Comparison of ENCODE assay signal across 19 cellular contexts in genomic region chr18:24341361-24341760, GRCh38. TPM values are rescaled to one million over a fixed set of nuclear protein-coding genes. Genes with fewer than 3 reads are reported as not detected.
DNase-seq lines count a peak whose midpoint lies in the region; ATAC-seq, FAIRE-seq and TF ChIP-seq lines count a peak whose summit lies in the region.
"Had no signal": no experiment of that assay in that cellular context is flagged by ENCODE, and none has a peak within 500 bp of the region (broad histone marks: within the 10 kb centered on the region; RNA-seq: fewer than 3 reads in every experiment).

No MANE protein-coding gene starts in this region.

- DNase-seq in AG08396 (ENCODE audit: low spot score), result peak; percentile 15
- DNase-seq in ELR (ENCODE audit: low read depth), result peak; percentile 42
- peak; percentile 14 for DNase-seq in bronchial epithelial cell (ENCODE audit: low read depth)
- peak; percentile 11 for DNase-seq in mesenchymal stem cell
- DNase-seq in right lobe of liver, result no peak
- no peak for DNase-seq in sciatic nerve (ENCODE audit: low spot score)
- DNase-seq: 8988T; BE2C; C1 segment of cervical spinal cord; CD4-positive, CD25-positive, alpha-beta regulatory T cell; CD8-positive, alpha-beta memory T cell; COR-L47; GOT3; H7; HFFc6 had no signal

- no peak overlapping the region for H2BK15ac ChIP-seq in mesenchymal stem cell (ENCODE audit: low read depth, poor library complexity, severe bottlenecking)

- no peak overlapping the region for H3K14ac ChIP-seq in mesenchymal stem cell (ENCODE audit: low read length in 2 of 2)

- no peak overlapping the region for H3K4me2 ChIP-seq in mesenchymal stem cell (ENCODE audit: low read length, poor library complexity, severe bottlenecking)

- no peak overlapping the region for H2BK120ac ChIP-seq in mesenchymal stem cell (ENCODE audit: low read depth, low read length)

- H3K23ac ChIP-seq in mesenchymal stem cell (ENCODE audit: low read length in 2 of 2), result no peak overlapping the region

- H4K8ac ChIP-seq in mesenchymal stem cell (ENCODE audit: low read length), result no peak overlapping the region

- H3K4me1 ChIP-seq in mesenchymal stem cell (ENCODE audit: control insufficient read depth, insufficient read depth, low read depth, low read length) (no peaks in the 10 kb centered on the region), right lobe of liver (no peaks in the 10 kb centered on the region)
- H3K4me1 ChIP-seq: BE2C had no signal

- H3K9me3 ChIP-seq in mesenchymal stem cell (ENCODE audit: control insufficient read depth, low read length) (no peaks in the 10 kb centered on the region), right lobe of liver (no peaks in the 10 kb centered on the region)
- H3K9me3 ChIP-seq: BE2C had no signal

- no peak overlapping the region for H3K4me3 ChIP-seq in bronchial epithelial cell (ENCODE audit: low read depth, low read length)
- H3K4me3 ChIP-seq in mesenchymal stem cell (ENCODE audit: insufficient read depth in 1 of 2, low read depth in 1 of 2, low read length in 2 of 2), result no peak overlapping the region
- no peak overlapping the region for H3K4me3 ChIP-seq in right lobe of liver
- H3K4me3 ChIP-seq: GM12878 had no signal

- TF ChIP-seq POLR2A in right lobe of liver (IDR thresholded peaks at IDR 0.05), result no peak

- ATAC-seq in HG03571 (IDR thresholded peaks at IDR 0.05; ENCODE audit: unreplicated experiment) (no peak), right lobe of liver (no peak), sciatic nerve (no peak), HG02981 (IDR thresholded peaks at IDR 0.05; ENCODE audit: unreplicated experiment) (no peak)
- ATAC-seq: GM12878, HCT116 had no signal

- H3K9ac ChIP-seq in mesenchymal stem cell (ENCODE audit: low read length), result no peak overlapping the region

- H4K91ac ChIP-seq in mesenchymal stem cell (ENCODE audit: low read length), result no peak overlapping the region

- no peak overlapping the region for H3K18ac ChIP-seq in mesenchymal stem cell (ENCODE audit: low read depth in 1 of 2, low read length in 2 of 2)

- H3K27me3 ChIP-seq in bronchial epithelial cell (ENCODE audit: control insufficient read depth, insufficient read depth, low read length), result no peaks in the 10 kb centered on the region
- H3K27me3 ChIP-seq in mesenchymal stem cell (ENCODE audit: control insufficient read depth in 1 of 2, insufficient read depth in 1 of 2, low read length in 2 of 2), result no peaks in the 10 kb centered on the region
- no peaks in the 10 kb centered on the region for H3K27me3 ChIP-seq in right lobe of liver
- H3K27me3 ChIP-seq: BE2C had no signal

- H3K36me3 ChIP-seq in bronchial epithelial cell (ENCODE audit: control insufficient read depth, insufficient read depth, low read length) (no peaks in the 10 kb centered on the region), mesenchymal stem cell (ENCODE audit: control insufficient read depth in 1 of 2, insufficient read depth in 2 of 2, low read depth in 1 of 2, low read length in 2 of 2) (peaks cover 0 to 7% of the 10 kb centered on the region in 2 experiments), right lobe of liver (no peaks in the 10 kb centered on the region)
- H3K36me3 ChIP-seq: BE2C had no signal

- no peak overlapping the region for H2AK5ac ChIP-seq in mesenchymal stem cell (ENCODE audit: low read length, severe bottlenecking)

- no peak overlapping the region for H2AFZ ChIP-seq in mesenchymal stem cell (ENCODE audit: low read depth, low read length)

- H3K4ac ChIP-seq in mesenchymal stem cell (ENCODE audit: low read depth in 1 of 2, low read length in 2 of 2), result no peak overlapping the region

- H3K79me1 ChIP-seq in mesenchymal stem cell (replicated peaks; ENCODE audit: low read length, poor library complexity, severe bottlenecking), result no peaks in the 10 kb centered on the region

- no peak overlapping the region for H3K27ac ChIP-seq in mesenchymal stem cell (ENCODE audit: low read length, poor library complexity, severe bottlenecking)
- no peak overlapping the region for H3K27ac ChIP-seq in right lobe of liver

- no peak for FAIRE-seq in bronchial epithelial cell (lab: Jason Lieb, UNC)
- FAIRE-seq: GM12878 had no signal

- TF ChIP-seq CTCF in bronchial epithelial cell (IDR thresholded peaks at IDR 0.05; ENCODE audit: insufficient read depth, low read length, severe bottlenecking) (no peak), right lobe of liver (IDR thresholded peaks at IDR 0.05) (no peak)

- H2BK5ac ChIP-seq in mesenchymal stem cell (ENCODE audit: low read depth, low read length, poor library complexity, severe bottlenecking), result no peak overlapping the region

- intact Hi-C loops in right lobe of liver (cut with DNase I), result no loop called here
- intact Hi-C loops in sciatic nerve (cut with DNase I), result no loop called here

- H2BK12ac ChIP-seq in mesenchymal stem cell (ENCODE audit: low read length in 2 of 2), result no peak overlapping the region

RNA-seq across cellular contexts. Expression of gene OSBPL1A, which starts 56.3 kb away (rescaled TPM):
- total RNA-seq in bronchial epithelial cell, result 22.6 and 23.8 TPM in 2 replicates
- 34.9 TPM for polyA plus RNA-seq in mesenchymal stem cell (2013, experiment 1 of 2)
- polyA plus RNA-seq in mesenchymal stem cell (2013, experiment 2 of 2), result 34.9 TPM
- total RNA-seq in right lobe of liver, result 10 to 100 TPM in 4 of 6 experiments, 1 to 10 TPM in 2; 4.1 to 14.6 (median 14.0) TPM
- total RNA-seq in sciatic nerve, result 117 TPM

Comparison
In these comparisons a context has a peak if more than half of its experiments do, and no peak if none do; other contexts are left out.
1. DNase-seq: peak in AG08396 (single experiment), ELR (single experiment), bronchial epithelial cell (single experiment) and mesenchymal stem cell (single experiment); none in right lobe of liver (0 of 3) and sciatic nerve (single experiment).